Comparison of ENCODE assay signal across 11 cellular contexts in genomic region chr9:120913673-120914266, GRCh38. TPM values are rescaled to one million over a fixed set of nuclear protein-coding genes. Genes with fewer than 3 reads are reported as not detected.
A peak's percentile ranks its signal among the peaks of the same experiment; 100 is the strongest.
DNase-seq lines count a peak whose midpoint lies in the region; ATAC-seq, FAIRE-seq and TF ChIP-seq lines count a peak whose summit lies in the region.
"Had no signal": no experiment of that assay in that cellular context is flagged by ENCODE, and none has a peak within 500 bp of the region (broad histone marks: within the 10 kb centered on the region; RNA-seq: fewer than 3 reads in every experiment).

No MANE protein-coding gene starts in this region.

- intact Hi-C loops in HepG2 (cut with micrococcal nuclease; ENCODE audit: unreplicated experiment) (no loop called here), right lobe of liver (cut with DNase I) (no loop called here)

- no peak overlapping the region for H3K27ac ChIP-seq in HepG2 (ENCODE audit: extremely low read length, insufficient read depth, low read length)
- no peak overlapping the region for H3K27ac ChIP-seq in right lobe of liver
- H3K27ac ChIP-seq in temporal lobe (ENCODE audit: low read depth, low read length), result peak overlapping the region; percentile 99
- H3K27ac ChIP-seq: left lung had no signal

- no peaks in the 10 kb centered on the region for H4K20me1 ChIP-seq in HepG2 (ENCODE audit: insufficient read depth, low read length)

- H3K4me2 ChIP-seq in HepG2 (ENCODE audit: low read depth, low read length), result no peak overlapping the region

- CTCF ChIA-PET in HepG2 (lab: Yijun Ruan, JAX; ENCODE audit: low intra/inter-chr PET ratio, low total read pairs), result no interaction called here

- H3K4me3 ChIP-seq in HepG2 (replicated peaks in 1 of 3; ENCODE audit: insufficient read depth in 1 of 3, low read depth in 2 of 3, low read length in 3 of 3) (no peak overlapping the region), right lobe of liver (no peak overlapping the region)
- H3K4me3 ChIP-seq: left lung had no signal

- WGBS in HepG2 (ENCODE audit: low lambda C conversion rate), result 62% methylated on average over 3 of the region's 3 CpGs
- WGBS in right lobe of liver (ENCODE audit: insufficient coverage, low coverage, low lambda C conversion rate, missing lambda C conversion rate), result 80% methylated on average over 1 of the region's 3 CpGs

- TF ChIP-seq POLR2A in HepG2 (IDR thresholded peaks at IDR 0.05; ENCODE audit: insufficient read depth in 1 of 2, low read depth in 2 of 2, low read length in 2 of 2) (no peak), right lobe of liver (IDR thresholded peaks at IDR 0.05) (no peak)

- H2AFZ ChIP-seq in HepG2 (ENCODE audit: low read length), result no peak overlapping the region

- no peak overlapping the region for H3K9ac ChIP-seq in HepG2 (ENCODE audit: insufficient read depth, low read depth, low read length)

- H3K9me3 ChIP-seq in HepG2 (ENCODE audit: low read length) (no peaks in the 10 kb centered on the region), right lobe of liver (no peaks in the 10 kb centered on the region)

- H3K4me1 ChIP-seq in HepG2 (ENCODE audit: insufficient read depth, low read length) (0 out of 2 replicates have a peak, but pooled peaks cover 12% of the 10 kb centered on the region), right lobe of liver (peaks cover 0 to 6% (median 2%) of the 10 kb centered on the region in 4 donors)

- H3K79me2 ChIP-seq in HepG2 (ENCODE audit: insufficient read depth, low read length), result no peaks in the 10 kb centered on the region

- no peaks in the 10 kb centered on the region for H3K36me3 ChIP-seq in HepG2 (replicated peaks in 1 of 2; ENCODE audit: control insufficient read depth in 1 of 2, insufficient read depth in 2 of 2, low read length in 2 of 2)
- H3K36me3 ChIP-seq in right lobe of liver, result no peaks in the 10 kb centered on the region

- TF ChIP-seq RAD21 in HepG2 (CRISPR knock-in tag; IDR thresholded peaks at IDR 0.05), result no peak

- TF ChIP-seq EP300 in HepG2 (IDR thresholded peaks at IDR 0.05; ENCODE audit: low read depth in 2 of 2, low read length in 2 of 2), result no peak
- TF ChIP-seq EP300 in HepG2 (CRISPR knock-in tag; IDR thresholded peaks at IDR 0.05; ENCODE audit: borderline replicate concordance), result no peak

- ATAC-seq in HepG2 (peak; percentile 55), right lobe of liver (no peak), HG02885 (IDR thresholded peaks at IDR 0.05; ENCODE audit: poor library complexity, unreplicated experiment) (no peak)
- ATAC-seq: effector memory CD8-positive, alpha-beta T cell; left lung had no signal

- BruUV-seq in HepG2 (replicated peaks; lab: Mats Ljungman, UMichigan), result no TSS peak

- DNase-seq in HepG2 (ENCODE audit: low spot score) (no peak), right lobe of liver (no peak), DMS53 treated with DMSO at 0.1 percent for 48 hours (lab: John Stamatoyannopoulos, UW; ENCODE audit: unreplicated experiment) (no peak), occipital lobe (lab: John Stamatoyannopoulos, UW) (no peak)
- DNase-seq in activated CD4-positive, CD25-positive, alpha-beta regulatory T cell treated with anti-CD3 and anti-CD28 coated beads, Interleukin-2, amount 50 U/mL, for 72 hours, result peak; percentile 38
- DNase-seq in effector CD8-positive, alpha-beta T cell (lab: John Stamatoyannopoulos, UW), result peak; percentile 18
- DNase-seq: effector memory CD8-positive, alpha-beta T cell; left lung; NCI-H1092 had no signal

- no peaks in the 10 kb centered on the region for H3K27me3 ChIP-seq in HepG2 (ENCODE audit: control insufficient read depth in 1 of 2, insufficient read depth in 2 of 2, low read length in 2 of 2)
- no peaks in the 10 kb centered on the region for H3K27me3 ChIP-seq in right lobe of liver
- H3K27me3 ChIP-seq: left lung had no signal

- POLR2A ChIA-PET in HepG2 (lab: Yijun Ruan, JAX), result no interaction called here

- TF ChIP-seq CTCF in HepG2 (CRISPR knock-in tag; IDR thresholded peaks at IDR 0.05) (no peak), right lobe of liver (IDR thresholded peaks at IDR 0.05) (no peak)

- in situ Hi-C loops in HepG2 (cut with HindIII; ENCODE audit: extremely low pct_ligation_motif_present, low pct_unique_long_range_greater_than_20kb), result no loop called here

- no peak for FAIRE-seq in HepG2 (lab: Jason Lieb, UNC)

TF ChIP-seq in HepG2, 621 proteins besides CTCF, POLR2A, EP300 and RAD21 (continues in another document):
- no peak for TF ChIP-seq ZNF775 (CRISPR knock-in tag; IDR thresholded peaks at IDR 0.05; ENCODE audit: borderline replicate concordance)
- TF ChIP-seq WIZ (CRISPR knock-in tag; IDR thresholded peaks at IDR 0.05), result peak; percentile 85; the same call in 1 of the 2 replicates
- TF ChIP-seq SAFB2 (CRISPR knock-in tag; IDR thresholded peaks at IDR 0.05; ENCODE audit: borderline replicate concordance, low read depth), result no peak
- peak; percentile 96 for TF ChIP-seq ZNF740 (CRISPR knock-in tag; IDR thresholded peaks at IDR 0.05)
- no peak for TF ChIP-seq ZNF292 (CRISPR knock-in tag; IDR thresholded peaks at IDR 0.05; ENCODE audit: borderline replicate concordance, low read depth)

RNA-seq across cellular contexts. Expression of gene TRAF1, which starts 12.8 kb away (rescaled TPM):
- 0.11 and 0.44 TPM in 2 replicates for total RNA-seq in HepG2 (2016; rRNA removed; fragmentation: Illumina TruSeq; extraction: Trizol)
- total RNA-seq in HepG2 (2016; cell fraction: cytosol; rRNA removed; fragmentation: Illumina TruSeq; extraction: Trizol; ENCODE audit: low read depth), result 0.09 and 0.10 TPM in 2 replicates
- total RNA-seq in HepG2 (2016; cell fraction: insoluble cytoplasmic fraction; rRNA removed; fragmentation: Illumina TruSeq; extraction: Trizol), result 0.25 and 0.39 TPM in 2 replicates
- 0.09 and 0.21 TPM in 2 replicates for total RNA-seq in HepG2 (2016; cell fraction: membrane; rRNA removed; fragmentation: Illumina TruSeq; extraction: Trizol)
- total RNA-seq in HepG2 (2016; cell fraction: nucleus; rRNA removed; fragmentation: Illumina TruSeq; extraction: Trizol), result 0.75 and 0.87 TPM in 2 replicates
- 1.0 and 1.8 TPM in 2 replicates for polyA plus RNA-seq in HepG2 (2011; rRNA removed)
- polyA plus RNA-seq in HepG2 (2011; cell fraction: cytosol; rRNA removed), result 0.48 and 0.60 TPM in 2 replicates
- polyA plus RNA-seq in HepG2 (2011; cell fraction: nucleus; rRNA removed), result 5.5 and 7.6 TPM in 2 replicates
- 0.59 and 0.96 TPM in 2 replicates for polyA plus RNA-seq in HepG2 (2012)
- 0.07 and 0.10 TPM in 2 replicates for polyA plus RNA-seq in HepG2 (2016; cell fraction: cytosol; fragmentation: Illumina TruSeq; extraction: Trizol; ENCODE audit: low read depth)
- polyA plus RNA-seq in HepG2 (2016; cell fraction: insoluble cytoplasmic fraction; fragmentation: Illumina TruSeq; extraction: Trizol; ENCODE audit: low read depth), result 0.19 and 0.26 TPM in 2 replicates
- 0.09 and 0.19 TPM in 2 replicates for polyA plus RNA-seq in HepG2 (2016; cell fraction: membrane; fragmentation: Illumina TruSeq; extraction: Trizol; ENCODE audit: low read depth)
- 2.2 TPM in 2 replicates for polyA plus RNA-seq in HepG2 (2016; cell fraction: nucleus; fragmentation: Illumina TruSeq; extraction: Trizol; ENCODE audit: insufficient read depth, low read depth)
- 0.91 and 1.4 TPM in 2 replicates for polyA minus RNA-seq in HepG2 (2011; rRNA and poly(A)+ RNA removed; ENCODE audit: low replicate concordance)
- polyA minus RNA-seq in HepG2 (2011; cell fraction: cytosol; rRNA and poly(A)+ RNA removed), result 0.09 and 0.20 TPM in 2 replicates
- 3.5 and 3.7 TPM in 2 replicates for polyA minus RNA-seq in HepG2 (2011; cell fraction: nucleus; rRNA and poly(A)+ RNA removed)
- 1 to 10 TPM in 5 of 6 experiments, under 1 TPM in 1; 0.99 to 2.5 (median 2.1) TPM for total RNA-seq in right lobe of liver
- 2.0 TPM for total RNA-seq in temporal lobe
- 2.5 TPM for total RNA-seq in occipital lobe

RNA-seq across cellular contexts. Expression of gene PHF19, which starts 36.8 kb away (rescaled TPM):
- total RNA-seq in HepG2 (2016; rRNA removed; fragmentation: Illumina TruSeq; extraction: Trizol), result 38.9 and 41.3 TPM in 2 replicates
- 37.4 and 48.9 TPM in 2 replicates for total RNA-seq in HepG2 (2016; cell fraction: cytosol; rRNA removed; fragmentation: Illumina TruSeq; extraction: Trizol; ENCODE audit: low read depth)
- 37.1 and 41.5 TPM in 2 replicates for total RNA-seq in HepG2 (2016; cell fraction: insoluble cytoplasmic fraction; rRNA removed; fragmentation: Illumina TruSeq; extraction: Trizol)
- total RNA-seq in HepG2 (2016; cell fraction: membrane; rRNA removed; fragmentation: Illumina TruSeq; extraction: Trizol), result 43.2 and 56.9 TPM in 2 replicates
- 34.7 and 40.7 TPM in 2 replicates for total RNA-seq in HepG2 (2016; cell fraction: nucleus; rRNA removed; fragmentation: Illumina TruSeq; extraction: Trizol)
- polyA plus RNA-seq in HepG2 (2011; rRNA removed), result 25.5 and 29.7 TPM in 2 replicates
- 20.2 and 33.0 TPM in 2 replicates for polyA plus RNA-seq in HepG2 (2011; cell fraction: cytosol; rRNA removed)
- 61.0 and 76.3 TPM in 2 replicates for polyA plus RNA-seq in HepG2 (2011; cell fraction: nucleus; rRNA removed)
- 20.3 and 24.3 TPM in 2 replicates for polyA plus RNA-seq in HepG2 (2012)
- polyA plus RNA-seq in HepG2 (2016; cell fraction: cytosol; fragmentation: Illumina TruSeq; extraction: Trizol; ENCODE audit: low read depth), result 79.2 and 107 TPM in 2 replicates
- 42.2 and 45.3 TPM in 2 replicates for polyA plus RNA-seq in HepG2 (2016; cell fraction: insoluble cytoplasmic fraction; fragmentation: Illumina TruSeq; extraction: Trizol; ENCODE audit: low read depth)
- 66.8 and 74.2 TPM in 2 replicates for polyA plus RNA-seq in HepG2 (2016; cell fraction: membrane; fragmentation: Illumina TruSeq; extraction: Trizol; ENCODE audit: low read depth)
- polyA plus RNA-seq in HepG2 (2016; cell fraction: nucleus; fragmentation: Illumina TruSeq; extraction: Trizol; ENCODE audit: insufficient read depth, low read depth), result 60.4 and 66.8 TPM in 2 replicates
- polyA minus RNA-seq in HepG2 (2011; rRNA and poly(A)+ RNA removed; ENCODE audit: low replicate concordance), result 67.2 and 159 TPM in 2 replicates
- 15.8 and 17.7 TPM in 2 replicates for polyA minus RNA-seq in HepG2 (2011; cell fraction: cytosol; rRNA and poly(A)+ RNA removed)
- polyA minus RNA-seq in HepG2 (2011; cell fraction: nucleus; rRNA and poly(A)+ RNA removed), result 34.7 and 42.2 TPM in 2 replicates
- 1 to 10 TPM; 2.2 to 8.0 (median 5.2) TPM for total RNA-seq in right lobe of liver
- total RNA-seq in temporal lobe, result 3.9 TPM
- total RNA-seq in occipital lobe, result 4.1 TPM

Comparison
In these comparisons a context has a peak if more than half of its experiments do, and no peak if none do; other contexts are left out.
1. DNase-seq: peak in activated CD4-positive, CD25-positive, alpha-beta regulatory T cell treated with anti-CD3 and anti-CD28 coated beads, Interleukin-2, amount 50 U/mL, for 72 hours (single experiment) and effector CD8-positive, alpha-beta T cell (single experiment); none in HepG2 (single experiment), right lobe of liver (0 of 3), DMS53 treated with DMSO at 0.1 percent for 48 hours (single experiment) and occipital lobe (single experiment).